15 cellular contexts compared by ENCODE assay signal in genomic region chr4:20589436-20589835, GRCh38.
"Had no signal": no experiment of that assay in that cellular context is flagged by ENCODE, and none has a peak within 500 bp of the region (broad histone marks: within the 10 kb centered on the region; RNA-seq: fewer than 3 reads in every experiment).

No MANE protein-coding gene starts in this region.

- H3K27ac ChIP-seq: adrenal gland, esophagus squamous epithelium, psoas muscle, thoracic aorta, VCaP had no signal

- H3K36me3 ChIP-seq: adrenal gland, esophagus squamous epithelium, thoracic aorta had no signal

- H3K9me3 ChIP-seq: adrenal gland, esophagus squamous epithelium, psoas muscle, thoracic aorta had no signal

- H3K4me3 ChIP-seq: adrenal gland, esophagus squamous epithelium, psoas muscle, thoracic aorta had no signal

- H3K4me1 ChIP-seq: adrenal gland, esophagus squamous epithelium, psoas muscle had no signal

- H3K27me3 ChIP-seq: adrenal gland, esophagus squamous epithelium had no signal

- FAIRE-seq: colon, islet of Langerhans had no signal

- ATAC-seq: activated T-cell treated with anti-CD3 and anti-CD28 coated beads, Interleukin-2, amount 50 U/mL, for 4 hours; left colon; psoas muscle; sciatic nerve had no signal

- DNase-seq: activated CD4-positive, alpha-beta memory T cell treated with anti-CD3 and anti-CD28 coated beads for 36 hours; activated effector memory CD4-positive, alpha-beta T cell treated with anti-CD3 and anti-CD28 coated beads, Interleukin-2, amount 50 U/mL, for 16 hours; activated T-cell treated with anti-CD3 and anti-CD28 coated beads, Interleukin-2, amount 50 U/mL, for 4 hours; adrenal gland; caudate nucleus; esophagus squamous epithelium; left colon; midbrain; psoas muscle; stimulated activated CD4-positive, alpha-beta T cell treated with anti-CD3 and anti-CD28 coated beads, Interleukin-1b, Interleukin-23, amount 100 ng/mL, for 48 hours had no signal
